ENCODE assay signal across 7 cellular contexts in genomic region chr10:133573460-133573859, GRCh38. TPM values are rescaled to one million over a fixed set of nuclear protein-coding genes. Genes with fewer than 3 reads are reported as not detected.
"Had no signal": no experiment of that assay in that cellular context is flagged by ENCODE, and none has a peak within 500 bp of the region (broad histone marks: within the 10 kb centered on the region; RNA-seq: fewer than 3 reads in every experiment).

No MANE protein-coding gene starts in this region.

RNA-seq across cellular contexts. Expression of gene SYCE1, which starts 8.1 kb away (rescaled TPM):
- total RNA-seq: M059J, OCI-LY7 had no signal

RNA-seq across cellular contexts. Expression of gene FRG2B, which starts 53.1 kb away (rescaled TPM):
- total RNA-seq: activated CD4-positive, alpha-beta memory T cell treated with anti-CD3 and anti-CD28 coated beads, Interleukin-2, amount 10 ng/mL, durations not matched to agents 7 days and 5 days; activated CD8-positive, alpha-beta memory T cell treated with anti-CD3 and anti-CD28 coated beads, Interleukin-2, amount 10 ng/mL, durations not matched to agents 7 days and 5 days; M059J; OCI-LY7; Right ventricle myocardium superior; T-helper 1 cell treated with Interleukin-12 subunit alpha and Interleukin-12 subunit beta and Interleukin-4 antibody, amounts not matched to agents 30 ng/mL and 1 ng/mL, for 36 hours; T-helper 2 cell treated with Interferon-gamma antibody and Interleukin-4, amounts not matched to agents 100 ng/mL and 5 ng/mL, for 36 hours had no signal
